In the genomic region with DNA sequence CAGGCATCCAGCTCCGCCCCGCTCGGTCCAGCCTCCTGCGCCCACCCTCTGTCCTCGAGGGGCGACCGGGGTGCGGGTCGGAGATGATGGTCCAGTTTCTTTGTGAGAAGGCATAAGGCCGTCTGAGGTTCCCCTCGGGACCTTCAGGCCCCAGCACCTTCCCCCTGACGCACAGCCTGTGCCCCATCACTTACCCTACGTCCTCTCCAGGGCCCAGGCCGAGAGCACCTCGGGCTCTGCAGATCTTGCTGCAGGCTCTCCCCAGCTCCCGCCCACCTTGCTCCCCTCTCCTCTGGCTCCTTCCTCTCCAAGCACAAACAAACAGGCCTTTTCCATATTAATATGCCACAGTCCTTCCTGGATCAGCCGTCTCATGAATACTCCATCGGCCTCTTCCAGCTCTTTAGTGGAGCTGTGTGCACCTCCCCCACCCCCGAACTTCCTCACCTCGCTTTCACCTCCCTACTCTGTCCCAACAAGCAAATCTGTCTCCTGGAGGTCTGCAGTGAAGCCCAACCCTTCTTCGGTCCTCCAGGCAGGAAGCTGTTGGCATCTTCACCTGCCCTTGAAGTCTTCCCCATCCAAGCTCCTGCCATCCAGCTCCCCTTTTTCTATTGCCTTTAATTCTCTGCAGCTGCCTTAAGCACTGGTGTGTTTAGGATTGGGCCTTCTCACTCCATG, we compare ENCODE assay signal across 8 cellular contexts. TPM values are rescaled to one million over a fixed set of nuclear protein-coding genes. Genes with fewer than 3 reads are reported as not detected.
DNase-seq lines count a peak whose midpoint lies in the region; ATAC-seq and TF ChIP-seq lines count a peak whose summit lies in the region.

No MANE protein-coding gene starts in this region.

- H4K91ac ChIP-seq in IMR-90 (ENCODE audit: insufficient read depth, low read depth, low read length) = no peak overlapping the region

- peak overlapping the region; percentile 71 for H3K4me3 Mint-ChIP-seq in CD8-positive, alpha-beta T cell
- peak overlapping the region; percentile 33 for H3K4me3 Mint-ChIP-seq in osteocyte (ENCODE audit: unreplicated experiment)

- no peaks in the 10 kb centered on the region for H3K9me3 ChIP-seq in CD8-positive, alpha-beta T cell (ENCODE audit: low read length)
- H3K9me3 ChIP-seq in IMR-90 (ENCODE audit: control insufficient read depth, insufficient read depth, low read length) = no peaks in the 10 kb centered on the region
- H3K9me3 ChIP-seq in effector memory CD4-positive, alpha-beta T cell (ENCODE audit: control insufficient read depth, low read length) = no peaks in the 10 kb centered on the region

- peak overlapping the region; percentile 49 for H2AFZ ChIP-seq in IMR-90 (replicated peaks; ENCODE audit: low read length, poor library complexity)

- no peak overlapping the region for H3K23ac ChIP-seq in IMR-90 (ENCODE audit: low read depth, low read length)

- H2AK9ac ChIP-seq in IMR-90 (replicated peaks; ENCODE audit: low read depth, low read length, poor library complexity) = no peak overlapping the region

- no peak overlapping the region for H3K4ac ChIP-seq in IMR-90 (ENCODE audit: low read depth, low read length)

- no peaks in the 10 kb centered on the region for H3K9me3 Mint-ChIP-seq in CD8-positive, alpha-beta T cell
- H3K9me3 Mint-ChIP-seq in osteocyte (ENCODE audit: unreplicated experiment) = no peaks in the 10 kb centered on the region

- no peak overlapping the region for H4K5ac ChIP-seq in IMR-90 (ENCODE audit: low read depth, low read length)

- POLR2A ChIA-PET in CD8-positive, alpha-beta T cell (lab: Charles Lee) = interaction anchor here (0.5 to 3.0 kb wide), 3 partner anchors 68 to 234 kb away, joined by 3 to 9 read pairs (median 4); no protein-coding TSS in a partner anchor
- POLR2A ChIA-PET in IMR-90 (lab: Charles Lee; ENCODE audit: unreplicated experiment) = no interaction called here

- peak overlapping the region; percentile 84 for H3K4me3 ChIP-seq in CD8-positive, alpha-beta T cell (ENCODE audit: low read depth, low read length)
- H3K4me3 ChIP-seq in IMR-90 (ENCODE audit: insufficient read depth, low read depth, low read length) = no peak overlapping the region
- peak overlapping the region; percentile 63 for H3K4me3 ChIP-seq in effector memory CD4-positive, alpha-beta T cell (ENCODE audit: insufficient read depth, low read depth, low read length, poor library complexity, severe bottlenecking)

- no TSS peak for BruUV-seq in IMR-90 (replicated peaks; lab: Mats Ljungman, UMichigan)

- no peak overlapping the region for H3K18ac ChIP-seq in IMR-90 (ENCODE audit: low read depth, low read length)

- H3K79me1 ChIP-seq in IMR-90 (ENCODE audit: low read depth in 1 of 2, low read length in 2 of 2) = no peaks in the 10 kb centered on the region

- no peak for TF ChIP-seq POLR2A in IMR-90 (IDR thresholded peaks at IDR 0.05; ENCODE audit: low read depth, low read length)

- H3K27me3 ChIP-seq in CD8-positive, alpha-beta T cell (ENCODE audit: insufficient read depth, low read length) = no peaks in the 10 kb centered on the region
- peaks cover 37% of the 10 kb centered on the region for H3K27me3 ChIP-seq in IMR-90 (ENCODE audit: control insufficient read depth, insufficient read depth, low read length)
- peaks cover 8% of the 10 kb centered on the region for H3K27me3 ChIP-seq in effector memory CD4-positive, alpha-beta T cell (replicated peaks; ENCODE audit: control insufficient read depth, insufficient read depth, low read length, poor library complexity, severe bottlenecking)

- no peak overlapping the region for H2BK20ac ChIP-seq in IMR-90 (ENCODE audit: low read depth, low read length)

- no peak overlapping the region for H2BK15ac ChIP-seq in IMR-90 (ENCODE audit: low read depth, low read length)

- no peak overlapping the region for H3K14ac ChIP-seq in IMR-90 (replicated peaks; ENCODE audit: low read depth, low read length)

- dilution Hi-C loops in IMR-90 (cut with HindIII; ENCODE audit: low sequenced_read_pairs, unreplicated experiment) = no loop called here

- ATAC-seq in CD8-positive, alpha-beta T cell = no peak
- ATAC-seq in IMR-90 (ENCODE audit: low read depth) = no peak
- no peak for ATAC-seq in GM19395 (IDR thresholded peaks at IDR 0.05; ENCODE audit: unreplicated experiment)

- H3K9me1 ChIP-seq in IMR-90 (ENCODE audit: insufficient read depth, low read length) = 0 out of 2 replicates have a peak, but pooled peaks cover 3% of the 10 kb centered on the region

- peaks cover 7% of the 10 kb centered on the region for H3K27me3 Mint-ChIP-seq in CD8-positive, alpha-beta T cell (ENCODE audit: low read depth)
- peaks cover 20% of the 10 kb centered on the region for H3K27me3 Mint-ChIP-seq in osteocyte (ENCODE audit: unreplicated experiment)

- no peaks in the 10 kb centered on the region for H3K36me3 Mint-ChIP-seq in CD8-positive, alpha-beta T cell
- no peaks in the 10 kb centered on the region for H3K36me3 Mint-ChIP-seq in osteocyte (ENCODE audit: unreplicated experiment)

- H3K4me1 Mint-ChIP-seq in CD8-positive, alpha-beta T cell (ENCODE audit: low read depth) = peaks cover 27% of the 10 kb centered on the region
- peaks cover 32% of the 10 kb centered on the region for H3K4me1 Mint-ChIP-seq in osteocyte (ENCODE audit: unreplicated experiment)

- H3K27ac ChIP-seq in CD8-positive, alpha-beta T cell (ENCODE audit: low read depth, low read length) = no peak overlapping the region
- H3K27ac ChIP-seq in IMR-90 (ENCODE audit: insufficient read depth, low read length) = no peak overlapping the region
- no peak overlapping the region for H3K27ac ChIP-seq in effector memory CD4-positive, alpha-beta T cell (ENCODE audit: insufficient read depth, low read length, poor library complexity, severe bottlenecking)

- H3K27ac Mint-ChIP-seq in CD8-positive, alpha-beta T cell = no peak overlapping the region
- H3K27ac Mint-ChIP-seq in osteocyte (ENCODE audit: unreplicated experiment) = no peak overlapping the region

- no peak for DNase-seq in CD8-positive, alpha-beta T cell
- DNase-seq in IMR-90 (no peak), osteocyte (ENCODE audit: extremely low spot score, unreplicated experiment) (no peak), SK-N-DZ (ENCODE audit: low spot score) (no peak), NCI-H345 (lab: John Stamatoyannopoulos, UW) (no peak), NCI-H446 treated with DMSO at 0.1 percent for 48 hours (lab: John Stamatoyannopoulos, UW) (no peak)
- no peak for DNase-seq in effector memory CD4-positive, alpha-beta T cell

- CTCF ChIA-PET in CD8-positive, alpha-beta T cell (lab: Charles Lee) = interaction anchor here (0.6 to 9.0 kb wide), 9 partner anchors 14 to 174 kb away, joined by 3 to 116 read pairs (median 4); no protein-coding TSS in a partner anchor
- CTCF ChIA-PET in IMR-90 (lab: Yijun Ruan, JAX) = interaction anchor here (1.2 to 1.4 kb wide), 2 partner anchors 21 to 87 kb away, joined by 4 to 5 read pairs; no protein-coding TSS in a partner anchor

- H3K9ac ChIP-seq in IMR-90 (ENCODE audit: low read depth, low read length) = no peak overlapping the region

- H4K8ac ChIP-seq in IMR-90 (ENCODE audit: low read depth in 2 of 2, low read length in 2 of 2) = no peak overlapping the region

- H3K36me3 ChIP-seq in CD8-positive, alpha-beta T cell (ENCODE audit: insufficient read depth, low read length) = no peaks in the 10 kb centered on the region
- H3K36me3 ChIP-seq in IMR-90 (ENCODE audit: control insufficient read depth, insufficient read depth, low read length) = no peaks in the 10 kb centered on the region
- H3K36me3 ChIP-seq in effector memory CD4-positive, alpha-beta T cell (ENCODE audit: control insufficient read depth, insufficient read depth, low read length) = no peaks in the 10 kb centered on the region

- no peaks in the 10 kb centered on the region for H4K20me1 ChIP-seq in IMR-90 (ENCODE audit: insufficient read depth, low read length)

- peaks cover 11% of the 10 kb centered on the region for H3K4me1 ChIP-seq in CD8-positive, alpha-beta T cell (ENCODE audit: insufficient read depth, low read length)
- peaks cover 13% of the 10 kb centered on the region; the same call in 1 of the 2 replicates for H3K4me1 ChIP-seq in IMR-90 (ENCODE audit: control insufficient read depth, insufficient read depth, low read length)
- H3K4me1 ChIP-seq in effector memory CD4-positive, alpha-beta T cell (ENCODE audit: control insufficient read depth, insufficient read depth, low read length, poor library complexity, severe bottlenecking) = peaks cover 21% of the 10 kb centered on the region

- H2BK120ac ChIP-seq in IMR-90 (ENCODE audit: low read depth, low read length) = no peak overlapping the region

- WGBS in IMR-90 (ENCODE audit: extremely low coverage in 2 of 2, insufficient read length in 1 of 2), 2 experiments = 37% methylated on average over 8 of the region's 21 CpGs; no CpG with 5 or more reads in 1 of the 2 experiments

- H3K4me2 ChIP-seq in IMR-90 (ENCODE audit: low read depth, low read length) = no peak overlapping the region

- no peak overlapping the region for H2AK5ac ChIP-seq in IMR-90 (ENCODE audit: low read depth, low read length)

- intact Hi-C loops in CD8-positive, alpha-beta T cell (cut with DNase I, micrococcal nuclease) = loop anchor here (2.0 to 10.0 kb wide), 4 partner anchors 55 to 347 kb away; partner anchors contain the start of genes RIMS3 (in 1 of the 2), RLF (in 1 of the 2), SMAP2 (in 1 of the 2) and ZMPSTE24 (in 1 of the 2)
- intact Hi-C loops in IMR-90 (cut with micrococcal nuclease) = loop anchor here (5.0 kb wide), 1 partner anchor 175 kb away; no protein-coding TSS in a partner anchor

- TF ChIP-seq RAD21 in IMR-90 (IDR thresholded peaks at IDR 0.05; ENCODE audit: low read length) = no peak

- in situ Hi-C loops in IMR-90 (cut with MboI; ENCODE audit: low sequenced_read_pairs) = no loop called here

- no peak overlapping the region for H2BK5ac ChIP-seq in IMR-90 (ENCODE audit: low read depth, low read length, poor library complexity, severe bottlenecking)

- no peak overlapping the region for H3K56ac ChIP-seq in IMR-90 (ENCODE audit: extremely low read depth, insufficient read depth, low read length)

- no peak for TF ChIP-seq CTCF in CD8-positive, alpha-beta T cell (IDR thresholded peaks at IDR 0.05)
- TF ChIP-seq CTCF in IMR-90 (conservative IDR thresholded peaks at IDR 0.05; ENCODE audit: low read depth, low read length) = no peak
- no peak for TF ChIP-seq CTCF in osteocyte (IDR thresholded peaks at IDR 0.05)

RNA-seq across cellular contexts. Expression of gene COL9A2, which starts 0.4 kb away (rescaled TPM):
- total RNA-seq in CD8-positive, alpha-beta T cell = 1 to 10 TPM; 3.2 to 4.0 TPM
- total RNA-seq in IMR-90 (2012; rRNA removed) = 0.56 and 0.90 TPM in 2 replicates
- polyA plus RNA-seq in IMR-90 (2012; rRNA removed) = 1.3 and 1.6 TPM in 2 replicates
- polyA plus RNA-seq in IMR-90 (2012; cell fraction: cytosol; rRNA removed) = 1.1 and 1.3 TPM in 2 replicates
- 6.1 and 8.7 TPM in 2 replicates for polyA plus RNA-seq in IMR-90 (2012; cell fraction: nucleus; rRNA removed; ENCODE audit: low replicate concordance)
- 2.1 and 2.7 TPM in 2 replicates for total RNA-seq in osteocyte
- 7.9 and 12.1 TPM in 2 replicates for polyA plus RNA-seq in SK-N-DZ (2014; cell fraction: cytosol; rRNA removed)
- 125 and 126 TPM in 2 replicates for polyA plus RNA-seq in SK-N-DZ (2014; cell fraction: nucleus; rRNA removed)

RNA-seq across cellular contexts. Expression of gene SMAP2, which starts 56.0 kb away (rescaled TPM):
- 100 to 1,000 TPM; 167 to 171 TPM for total RNA-seq in CD8-positive, alpha-beta T cell
- total RNA-seq in IMR-90 (2012; rRNA removed) (30.1 and 33.6 TPM in 2 replicates), osteocyte (12.7 TPM in 2 replicates)
- polyA plus RNA-seq in IMR-90 (2012; rRNA removed) = 29.1 and 31.0 TPM in 2 replicates
- 15.8 and 20.4 TPM in 2 replicates for polyA plus RNA-seq in IMR-90 (2012; cell fraction: cytosol; rRNA removed)
- 20.5 and 30.1 TPM in 2 replicates for polyA plus RNA-seq in IMR-90 (2012; cell fraction: nucleus; rRNA removed; ENCODE audit: low replicate concordance)
- 16.5 and 17.8 TPM in 2 replicates for polyA plus RNA-seq in SK-N-DZ (2014; cell fraction: cytosol; rRNA removed)
- polyA plus RNA-seq in SK-N-DZ (2014; cell fraction: nucleus; rRNA removed) = 14.5 and 17.0 TPM in 2 replicates

RNA-seq across cellular contexts. Expression of gene ZMPSTE24, which starts 59.5 kb away (rescaled TPM):
- 10 to 100 TPM; 11.5 to 12.2 TPM for total RNA-seq in CD8-positive, alpha-beta T cell
- 28.9 and 90.8 TPM in 2 replicates for total RNA-seq in IMR-90 (2012; rRNA removed)
- polyA plus RNA-seq in IMR-90 (2012; rRNA removed) = 17.7 and 21.0 TPM in 2 replicates
- 3.1 and 3.9 TPM in 2 replicates for polyA plus RNA-seq in IMR-90 (2012; cell fraction: cytosol; rRNA removed)
- polyA plus RNA-seq in IMR-90 (2012; cell fraction: nucleus; rRNA removed; ENCODE audit: low replicate concordance) = 1.7 and 7.1 TPM in 2 replicates
- total RNA-seq in osteocyte = 41.2 and 43.4 TPM in 2 replicates
- 30.1 and 35.3 TPM in 2 replicates for polyA plus RNA-seq in SK-N-DZ (2014; cell fraction: cytosol; rRNA removed)
- polyA plus RNA-seq in SK-N-DZ (2014; cell fraction: nucleus; rRNA removed) = 16.2 and 18.2 TPM in 2 replicates
